ENCODE assay signal across 9 cellular contexts in genomic region chr4:185209031-185209851, GRCh38.
A peak's percentile ranks its signal among the peaks of the same experiment; 100 is the strongest.
DNase-seq lines count a peak whose midpoint lies in the region; ATAC-seq and FAIRE-seq lines count a peak whose summit lies in the region.
"Had no signal": no experiment of that assay in that cellular context is flagged by ENCODE, and none has a peak within 500 bp of the region (broad histone marks: within the 10 kb centered on the region; RNA-seq: fewer than 3 reads in every experiment).

TSS of gene SNX25 (plus strand) at chr4:185209598. CDS start at chr4:185209827, 229 bp downstream.

- FAIRE-seq in islet of Langerhans (lab: Jason Lieb, UNC) = peak; percentile 64
- FAIRE-seq: A204.1 had no signal

- H3K36me3 Mint-ChIP-seq in central memory CD8-positive, alpha-beta T cell (ENCODE audit: insufficient read depth) = peaks cover 9% of the 10 kb centered on the region

- H3K9me3 Mint-ChIP-seq in central memory CD8-positive, alpha-beta T cell = no peaks in the 10 kb centered on the region

- DNase-seq in NCI-H1436 (lab: John Stamatoyannopoulos, UW) = peak; percentile 66
- DNase-seq in NCI-H1436 treated with DMSO at 0.1 percent for 48 hours (lab: John Stamatoyannopoulos, UW) = no peak
- peak; percentile 69 to 82 for DNase-seq in NCI-H1930 (lab: John Stamatoyannopoulos, UW)
- DNase-seq in activated CD4-positive, CD25-positive, alpha-beta regulatory T cell treated with anti-CD3 and anti-CD28 coated beads, Interleukin-2, amount 50 U/mL, for 16 hours (ENCODE audit: low read depth, low spot score) = peak; percentile 66
- peak; percentile 65 to 74 for DNase-seq in central memory CD8-positive, alpha-beta T cell (ENCODE audit: low spot score in 2 of 2)
- peak; percentile 71 to 88 (median 75) for DNase-seq in stimulated activated CD4-positive, alpha-beta T cell treated with anti-CD3 and anti-CD28 coated beads, Interleukin-12 subunit alpha, Interleukin-12 subunit beta, amount 100 ng/mL, for 48 hours (ENCODE audit: low read depth in 2 of 3, low spot score in 1 of 3)

- no peaks in the 10 kb centered on the region for H3K27me3 Mint-ChIP-seq in central memory CD8-positive, alpha-beta T cell

- peak; percentile 67 for ATAC-seq in HG02840 (IDR thresholded peaks at IDR 0.05; ENCODE audit: low FRiP score, unreplicated experiment)
- ATAC-seq in central memory CD8-positive, alpha-beta T cell (replicated peaks; ENCODE audit: extremely low read depth, poor library complexity, severe bottlenecking) = peak; percentile 87

- H3K4me3 Mint-ChIP-seq in central memory CD8-positive, alpha-beta T cell = peak within 1 kb of the TSS; percentile 95

- H3K27ac Mint-ChIP-seq in central memory CD8-positive, alpha-beta T cell (ENCODE audit: low read depth) = peak within 1 kb of the TSS; percentile 82

- H3K4me1 Mint-ChIP-seq in central memory CD8-positive, alpha-beta T cell = peaks cover 50% of the 10 kb centered on the region
